In genomic region chr1:33346921-33347649, GRCh38 we compare ENCODE assay signal across 8 cellular contexts. TPM values are rescaled to one million over a fixed set of nuclear protein-coding genes. Genes with fewer than 3 reads are reported as not detected.
DNase-seq lines count a peak whose midpoint lies in the region; ATAC-seq and TF ChIP-seq lines count a peak whose summit lies in the region.

No MANE protein-coding gene starts in this region.

- no peaks in the 10 kb centered on the region for H3K36me3 ChIP-seq in vagina

- TF ChIP-seq CTCF in dorsolateral prefrontal cortex (IDR thresholded peaks at IDR 0.05 in 54 of 56, conservative IDR thresholded peaks at IDR 0.05 in 2 of 56; ENCODE audit: low read depth in 1 of 56, partially characterized antibody in 56 of 56): no peak
- no peak for TF ChIP-seq CTCF in vagina (IDR thresholded peaks at IDR 0.05)

- intact Hi-C loops in dorsolateral prefrontal cortex (cut with DNase I) (loop anchor here in 1 of 2 donors (5.0 kb wide), 2 partner anchors 90 to 125 kb away; partner anchors contain the start of genes ZNF362 and ZSCAN20), vagina (cut with DNase I) (no loop called here)

- no peaks in the 10 kb centered on the region for H3K27me3 ChIP-seq in dorsolateral prefrontal cortex
- no peaks in the 10 kb centered on the region for H3K27me3 ChIP-seq in vagina

- peak overlapping the region; percentile 65 to 99 (median 97) for H3K27ac ChIP-seq in dorsolateral prefrontal cortex
- H3K27ac ChIP-seq in vagina: peak overlapping the region; percentile 96

- H3K4me3 ChIP-seq in dorsolateral prefrontal cortex: peak overlapping the region; percentile 54 to 96 (median 83)
- peak overlapping the region; percentile 87 to 99 for H3K4me3 ChIP-seq in vagina

- H3K4me1 ChIP-seq in vagina: peaks cover 74% of the 10 kb centered on the region

- DNase-seq in DMS153 (lab: John Stamatoyannopoulos, UW) (peak; percentile 48), DMS153 treated with DMSO at 0.1 percent for 48 hours (lab: John Stamatoyannopoulos, UW; ENCODE audit: unreplicated experiment) (no peak), RKO (ENCODE audit: low spot score) (peak; percentile 99), dorsolateral prefrontal cortex (no peak), mucosa of gallbladder (ENCODE audit: low spot score) (peak; percentile 63), vagina (ENCODE audit: extremely low spot score in 2 of 2) (no peak), HPDE6-E6E7 (ENCODE audit: extremely low spot score) (no peak)

- TF ChIP-seq POLR2A in vagina (IDR thresholded peaks at IDR 0.05): peak in 1 of 2 donors; percentile 52

- H3K9me3 ChIP-seq in vagina: no peaks in the 10 kb centered on the region

- ATAC-seq in GM19452 (IDR thresholded peaks at IDR 0.05; ENCODE audit: unreplicated experiment): no peak

RNA-seq across cellular contexts. Expression of gene A3GALT2, which starts 26.2 kb away (rescaled TPM):
- under 1 TPM in 10 of 120 experiments, not detected in 110; 0.35 to 0.76 (median 0.60) TPM for total RNA-seq in dorsolateral prefrontal cortex
- not detected for total RNA-seq in mucosa of gallbladder
- total RNA-seq in vagina: not detected

Comparison
In these comparisons a context has a peak if more than half of its experiments do, and no peak if none do; other contexts are left out.
1. DNase-seq: peak in DMS153 (single experiment), RKO (single experiment) and mucosa of gallbladder (single experiment); none in DMS153 treated with DMSO at 0.1 percent for 48 hours (single experiment), dorsolateral prefrontal cortex (0 of 10), vagina (0 of 2) and HPDE6-E6E7 (single experiment).